1 cellular context compared by ENCODE assay signal in genomic region chr12:111102062-111102735, GRCh38.
TF ChIP-seq lines count a peak whose summit lies in the region.

No MANE protein-coding gene starts in this region.

TF ChIP-seq in liver, 16 proteins besides CTCF, POLR2A, EP300 and RAD21 (continued from another document):
- TF ChIP-seq MAX (IDR thresholded peaks at IDR 0.05) (no peak), HNF4A (conservative IDR thresholded peaks at IDR 0.05) (no peak), GABPA (IDR thresholded peaks at IDR 0.05 in 1 of 2, conservative IDR thresholded peaks at IDR 0.05 in 1 of 2) (no peak), ATF3 (IDR thresholded peaks at IDR 0.05) (no peak), NR2F2 (IDR thresholded peaks at IDR 0.05) (no peak), RXRA (IDR thresholded peaks at IDR 0.05) (no peak), FOXA1 (IDR thresholded peaks at IDR 0.05) (no peak), TAF1 (conservative IDR thresholded peaks at IDR 0.05) (no peak)
